In genomic region chr7:112060625-112061024, GRCh38 we compare ENCODE assay signal across 25 cellular contexts.
"Had no signal": no experiment of that assay in that cellular context is flagged by ENCODE, and none has a peak within 500 bp of the region (broad histone marks: within the 10 kb centered on the region; RNA-seq: fewer than 3 reads in every experiment).

No MANE protein-coding gene starts in this region.

- H3K27ac Mint-ChIP-seq: endodermal cell; naive B cell; nephron; progenitor cell of endocrine pancreas; stimulated activated memory B cell treated with anti-CD40 and anti-IgM and Interleukin-4, amounts not matched to agents 10 μg/mL and 1 μg/mL and 100 μg/mL, for 72 hours; stimulated activated naive CD8-positive, alpha-beta T cell treated with anti-CD3 and anti-CD28 coated beads, Interleukin-15, Interleukin-2, amounts not matched to agents 100 ng/mL and 50 ng/mL, for 24 hours had no signal

- H3K4me2 ChIP-seq: smooth muscle cell had no signal

- H3K9me3 ChIP-seq: heart left ventricle, pancreas, testis, tibial nerve, upper lobe of right lung, vagina had no signal

- H3K4me3 Mint-ChIP-seq: endodermal cell; naive B cell; nephron; stimulated activated memory B cell treated with anti-CD40 and anti-IgM and Interleukin-4, amounts not matched to agents 10 μg/mL and 1 μg/mL and 100 μg/mL, for 72 hours; stimulated activated naive CD8-positive, alpha-beta T cell treated with anti-CD3 and anti-CD28 coated beads, Interleukin-15, Interleukin-2, amounts not matched to agents 100 ng/mL and 50 ng/mL, for 24 hours had no signal

- H3K27ac ChIP-seq: heart left ventricle, pancreas, testis, tibial nerve, upper lobe of right lung, vagina had no signal

- ATAC-seq: heart left ventricle; left colon; left ventricle myocardium superior; pancreas; right cardiac atrium; stimulated activated memory B cell treated with anti-CD40 and anti-IgM and Interleukin-4, amounts not matched to agents 10 μg/mL and 1 μg/mL and 100 μg/mL, for 72 hours; upper lobe of right lung had no signal

- H3K4me1 Mint-ChIP-seq: naive B cell, nephron had no signal

- DNase-seq: effector CD4-positive, alpha-beta T cell; endodermal cell; foreskin melanocyte; heart left ventricle; hippocampal formation; left colon; left ventricle myocardium superior; mesenchymal stem cell; midbrain; naive B cell; occipital lobe; pancreas; right cardiac atrium; stimulated activated CD4-positive, alpha-beta T cell treated with anti-CD3 and anti-CD28 coated beads, Interleukin-4, amount 100 ng/mL, for 1 hour; stimulated activated CD8-positive, alpha-beta memory T cell treated with anti-CD3 and anti-CD28 coated beads, Interleukin-4, amount 100 ng/mL, for 48 hours; testis; upper lobe of right lung had no signal

- H3K9me3 Mint-ChIP-seq: endodermal cell; naive B cell; nephron; stimulated activated memory B cell treated with anti-CD40 and anti-IgM and Interleukin-4, amounts not matched to agents 10 μg/mL and 1 μg/mL and 100 μg/mL, for 72 hours; stimulated activated naive CD8-positive, alpha-beta T cell treated with anti-CD3 and anti-CD28 coated beads, Interleukin-15, Interleukin-2, amounts not matched to agents 100 ng/mL and 50 ng/mL, for 24 hours had no signal

- H3K27me3 Mint-ChIP-seq: progenitor cell of endocrine pancreas; stimulated activated memory B cell treated with anti-CD40 and anti-IgM and Interleukin-4, amounts not matched to agents 10 μg/mL and 1 μg/mL and 100 μg/mL, for 72 hours had no signal

- FAIRE-seq: pancreas had no signal

- H3K36me3 Mint-ChIP-seq: naive B cell; stimulated activated memory B cell treated with anti-CD40 and anti-IgM and Interleukin-4, amounts not matched to agents 10 μg/mL and 1 μg/mL and 100 μg/mL, for 72 hours had no signal

- H3K4me1 ChIP-seq: testis had no signal

- H3K4me3 ChIP-seq: heart left ventricle, lung, pancreas, smooth muscle cell, testis, tibial nerve, upper lobe of right lung, vagina had no signal
